ENCODE assay signal across 12 cellular contexts in the genomic region with DNA sequence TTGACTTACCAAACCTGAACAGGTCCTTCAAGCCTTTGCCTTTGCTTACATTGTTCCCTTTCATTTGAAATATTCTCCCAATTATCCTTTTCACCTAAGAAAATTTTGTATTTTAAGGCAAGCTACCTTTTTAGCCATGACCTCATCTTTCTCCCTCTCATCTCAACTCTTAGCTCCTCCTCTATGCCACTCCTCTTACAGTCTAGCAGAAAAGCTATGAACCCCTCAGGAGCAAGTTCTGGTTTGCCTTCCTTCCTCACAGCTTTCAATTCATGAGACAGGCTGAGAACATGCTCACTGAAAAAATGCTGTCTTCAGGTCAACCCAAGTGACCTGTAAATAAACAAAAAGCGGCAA. TPM values are rescaled to one million over a fixed set of nuclear protein-coding genes. Genes with fewer than 3 reads are reported as not detected.
A peak's percentile ranks its signal among the peaks of the same experiment; 100 is the strongest.
DNase-seq lines count a peak whose midpoint lies in the region; ATAC-seq and TF ChIP-seq lines count a peak whose summit lies in the region.
"Had no signal": no experiment of that assay in that cellular context is flagged by ENCODE, and none has a peak within 500 bp of the region (broad histone marks: within the 10 kb centered on the region; RNA-seq: fewer than 3 reads in every experiment).

No MANE protein-coding gene starts in this region.

- no peaks in the 10 kb centered on the region for H3K9me3 Mint-ChIP-seq in naive thymus-derived CD8-positive, alpha-beta T cell
- H3K9me3 Mint-ChIP-seq: activated CD4-positive, alpha-beta T cell treated with anti-CD3 and anti-CD28 coated beads, Interleukin-2, amount 10 ng/mL, durations not matched to agents 7 days and 5 days had no signal

- H3K4me1 Mint-ChIP-seq in T-helper 17 cell, result peaks cover 14% of the 10 kb centered on the region
- H3K4me1 Mint-ChIP-seq in naive thymus-derived CD8-positive, alpha-beta T cell, result peaks cover 0 to 2% (median 0%) of the 10 kb centered on the region in 4 donors

- no peak overlapping the region for H3K4me3 ChIP-seq in fibroblast of lung (replicated peaks in 1 of 4; ENCODE audit: control extremely low read depth in 1 of 4, insufficient read depth in 1 of 4, low read depth in 3 of 4, low read length in 4 of 4)
- H3K4me3 ChIP-seq in upper lobe of left lung, result no peak overlapping the region

- TF ChIP-seq EP300 in upper lobe of left lung (IDR thresholded peaks at IDR 0.05), result no peak

- H3K79me2 ChIP-seq in fibroblast of lung (ENCODE audit: control insufficient read depth, insufficient read depth, low read length), result no peaks in the 10 kb centered on the region

- H3K4me1 ChIP-seq in fibroblast of lung (ENCODE audit: control insufficient read depth, extremely low read depth, insufficient read depth, low read length) (peaks cover 6% of the 10 kb centered on the region), upper lobe of left lung (peaks cover 17 to 20% (median 18%) of the 10 kb centered on the region in 4 donors)

- no peak for TF ChIP-seq POLR2A in upper lobe of left lung (IDR thresholded peaks at IDR 0.05)

- POLR2A ChIA-PET in naive thymus-derived CD8-positive, alpha-beta T cell (lab: Charles Lee), result interaction anchor here (1.1 kb wide), 1 partner anchor 9 kb away, joined by 5 read pairs; a partner anchor contains a TSS

- H3K27ac Mint-ChIP-seq in T-helper 17 cell, result peak overlapping the region; percentile 67
- H3K27ac Mint-ChIP-seq in naive thymus-derived CD8-positive, alpha-beta T cell, result peak overlapping the region in 9 of 10 donors; percentile 7 to 84 (median 39)
- H3K27ac Mint-ChIP-seq: activated CD4-positive, alpha-beta T cell treated with anti-CD3 and anti-CD28 coated beads, Interleukin-2, amount 10 ng/mL, durations not matched to agents 7 days and 5 days had no signal

- H3K27me3 ChIP-seq in fibroblast of lung (ENCODE audit: control insufficient read depth, insufficient read depth, low read length) (no peaks in the 10 kb centered on the region), upper lobe of left lung (no peaks in the 10 kb centered on the region)

- ATAC-seq in T-helper 17 cell, result no peak
- ATAC-seq in naive thymus-derived CD8-positive, alpha-beta T cell, result no peak
- peak in 1 of 2 donors; percentile 9 for ATAC-seq in upper lobe of left lung (ENCODE audit: low FRiP score in 2 of 2)
- no peak for ATAC-seq in GM18502 (IDR thresholded peaks at IDR 0.05; ENCODE audit: poor library complexity, unreplicated experiment)

- no peaks in the 10 kb centered on the region for H3K36me3 Mint-ChIP-seq in T-helper 17 cell (ENCODE audit: low read depth)
- peaks cover 0 to 20% (median 0%) of the 10 kb centered on the region in 3 donors for H3K36me3 Mint-ChIP-seq in naive thymus-derived CD8-positive, alpha-beta T cell

- H3K27ac ChIP-seq in fibroblast of lung (ENCODE audit: insufficient read depth, low read length) (no peak overlapping the region), upper lobe of left lung (peak overlapping the region; percentile 10 to 74 (median 64))

- H3K36me3 ChIP-seq in fibroblast of lung (ENCODE audit: control insufficient read depth, insufficient read depth, low read length) (peaks cover 2% of the 10 kb centered on the region), upper lobe of left lung (peaks cover 6 to 20% (median 17%) of the 10 kb centered on the region in 4 donors)

- TF ChIP-seq CTCF in fibroblast of lung (conservative IDR thresholded peaks at IDR 0.05 in 1 of 2, IDR thresholded peaks at IDR 0.05 in 1 of 2; ENCODE audit: low read depth in 1 of 2, low read length in 2 of 2) (no peak), upper lobe of left lung (IDR thresholded peaks at IDR 0.05) (no peak)

- no peak overlapping the region for H2AFZ ChIP-seq in fibroblast of lung (ENCODE audit: low read length)

- no peaks in the 10 kb centered on the region for H4K20me1 ChIP-seq in fibroblast of lung (ENCODE audit: control insufficient read depth, extremely low read depth, insufficient read depth, low read length)

- peak overlapping the region; percentile 25 for H3K4me3 Mint-ChIP-seq in T-helper 17 cell
- no peak overlapping the region for H3K4me3 Mint-ChIP-seq in naive thymus-derived CD8-positive, alpha-beta T cell
- H3K4me3 Mint-ChIP-seq: activated CD4-positive, alpha-beta T cell treated with anti-CD3 and anti-CD28 coated beads, Interleukin-2, amount 10 ng/mL, durations not matched to agents 7 days and 5 days had no signal

- peak overlapping the region; percentile 16 for H3K4me2 ChIP-seq in fibroblast of lung (ENCODE audit: extremely low read depth, insufficient read depth, low read length)

- H3K9me3 ChIP-seq in T-helper 17 cell (ENCODE audit: control insufficient read depth, low read length, poor library complexity, severe bottlenecking) (no peaks in the 10 kb centered on the region), fibroblast of lung (ENCODE audit: control insufficient read depth, insufficient read depth, low read depth, low read length) (no peaks in the 10 kb centered on the region), upper lobe of left lung (no peaks in the 10 kb centered on the region)

- WGBS in upper lobe of left lung, 2 donors, result 25 to 36% methylated on average over 1 of the region's 1 CpG

- H3K9ac ChIP-seq in fibroblast of lung (ENCODE audit: insufficient read depth, low read length), result no peak overlapping the region

- H3K27me3 Mint-ChIP-seq in T-helper 17 cell, result no peaks in the 10 kb centered on the region
- H3K27me3 Mint-ChIP-seq in naive thymus-derived CD8-positive, alpha-beta T cell, result no peaks in the 10 kb centered on the region
- H3K27me3 Mint-ChIP-seq: activated CD4-positive, alpha-beta T cell treated with anti-CD3 and anti-CD28 coated beads, Interleukin-2, amount 10 ng/mL, durations not matched to agents 7 days and 5 days had no signal

- DNase-seq in T-helper 17 cell (no peak), fibroblast of lung (ENCODE audit: low read depth in 2 of 2) (no peak), upper lobe of left lung (no peak), T-helper 1 cell (no peak), UCSD-AML1 (lab: John Stamatoyannopoulos, UW; ENCODE audit: unreplicated experiment) (no peak)
- DNase-seq in naive thymus-derived CD8-positive, alpha-beta T cell, result no peak
- DNase-seq: activated CD4-positive, alpha-beta T cell treated with anti-CD3 and anti-CD28 coated beads, Interleukin-2, amount 10 ng/mL, durations not matched to agents 7 days and 5 days; activated effector memory CD4-positive, alpha-beta T cell treated with anti-CD3 and anti-CD28 coated beads, Interleukin-2, amount 50 U/mL, for 16 hours; COR-L47; stimulated activated CD4-positive, alpha-beta T cell treated with anti-CD3 and anti-CD28 coated beads, Interleukin-2, amount 100 ng/mL, for 48 hours; stimulated activated naive CD8-positive, alpha-beta T cell treated with anti-CD3 and anti-CD28 coated beads, Interleukin-15, Interleukin-2, amounts not matched to agents 100 U/mL and 50 U/mL, for 24 hours had no signal

RNA-seq across cellular contexts. Expression of a gene that starts 8.3 kb away (rescaled TPM):
- total RNA-seq in T-helper 17 cell, result 10 to 100 TPM; 60.4 to 73.4 TPM
- total RNA-seq in fibroblast of lung, result 15.7 and 17.5 TPM in 2 replicates
- polyA plus RNA-seq in fibroblast of lung, result 3.8 and 5.6 TPM in 2 replicates
- 6.0 and 8.5 TPM in 2 replicates for polyA plus RNA-seq in fibroblast of lung (2012)
- 10.2 and 19.1 TPM in 2 replicates for polyA minus RNA-seq in fibroblast of lung (ENCODE audit: low replicate concordance)
- total RNA-seq in naive thymus-derived CD8-positive, alpha-beta T cell, result 10 to 100 TPM; 75.6 to 79.7 TPM
- polyA plus RNA-seq in naive thymus-derived CD8-positive, alpha-beta T cell, result 10 to 100 TPM; 21.8 to 24.7 (median 24.4) TPM
- total RNA-seq in upper lobe of left lung, result 100 to 1,000 TPM in 1 of 6 donors, 10 to 100 TPM in 5; 10.3 to 105 (median 24.5) TPM

RNA-seq across cellular contexts. Expression of a gene that starts 8.6 kb away (rescaled TPM):
- 10 to 100 TPM; 51.4 to 52.5 TPM for total RNA-seq in T-helper 17 cell
- 10.0 and 12.1 TPM in 2 replicates for total RNA-seq in fibroblast of lung
- 9.0 and 21.8 TPM in 2 replicates for polyA plus RNA-seq in fibroblast of lung
- polyA plus RNA-seq in fibroblast of lung (2012), result 6.0 and 12.0 TPM in 2 replicates
- 20.8 and 42.7 TPM in 2 replicates for polyA minus RNA-seq in fibroblast of lung (ENCODE audit: low replicate concordance)
- total RNA-seq in naive thymus-derived CD8-positive, alpha-beta T cell, result 10 to 100 TPM; 23.7 to 24.5 TPM
- polyA plus RNA-seq in naive thymus-derived CD8-positive, alpha-beta T cell, result 10 to 100 TPM in 2 of 3 donors, 1 to 10 TPM in 1; 8.2 to 12.3 (median 10.7) TPM
- total RNA-seq in upper lobe of left lung, result 10 to 100 TPM in 2 of 6 donors, 1 to 10 TPM in 4; 5.4 to 16.6 (median 9.1) TPM

RNA-seq across cellular contexts. Expression of a gene that starts 21.9 kb away (rescaled TPM):
- total RNA-seq in T-helper 17 cell (under 1 TPM; 0.17 to 0.21 TPM), fibroblast of lung (0.17 and 0.26 TPM in 2 replicates), upper lobe of left lung (1 to 10 TPM in 1 of 6 donors, under 1 TPM in 2, not detected in 3; 0.30 to 1.3 (median 0.37) TPM)
- 0.17 and 0.30 TPM in 2 replicates for polyA plus RNA-seq in fibroblast of lung
- 0.41 and 0.69 TPM in 2 replicates for polyA plus RNA-seq in fibroblast of lung (2012)
- polyA minus RNA-seq in fibroblast of lung (ENCODE audit: low replicate concordance), result not detected in 2 replicates
- total RNA-seq in naive thymus-derived CD8-positive, alpha-beta T cell, result 1 to 10 TPM; 1.5 TPM
- polyA plus RNA-seq in naive thymus-derived CD8-positive, alpha-beta T cell, result 1 to 10 TPM in 2 of 3 donors, under 1 TPM in 1; 0.47 to 2.7 (median 1.2) TPM
